Comparison of ENCODE assay signal across 1 cellular context in the genomic region with DNA sequence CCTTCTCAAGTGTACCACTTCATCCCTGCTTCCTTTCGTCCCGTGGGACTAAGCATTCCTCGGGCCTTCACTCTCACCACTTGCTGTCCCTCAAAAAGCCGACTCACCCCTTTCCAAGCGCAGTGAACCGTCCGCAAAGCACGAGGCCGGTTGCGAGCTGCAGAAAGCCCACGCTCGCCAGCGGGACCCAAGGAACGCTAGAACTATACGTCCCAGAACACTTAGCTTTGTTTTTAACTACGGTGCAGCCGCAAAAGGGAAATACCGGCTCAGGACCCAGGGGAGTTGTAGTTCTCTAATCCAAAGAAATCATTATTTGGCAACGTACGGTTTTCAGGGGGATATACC.
TF ChIP-seq lines count a peak whose summit lies in the region.

No MANE protein-coding gene starts in this region.

TF ChIP-seq in H1, 55 proteins besides CTCF, POLR2A, EP300 and RAD21:
- no peak for TF ChIP-seq EZH2 (IDR thresholded peaks at IDR 0.05; ENCODE audit: low read depth, low read length, severe bottlenecking)
- TF ChIP-seq, protein P1, sequence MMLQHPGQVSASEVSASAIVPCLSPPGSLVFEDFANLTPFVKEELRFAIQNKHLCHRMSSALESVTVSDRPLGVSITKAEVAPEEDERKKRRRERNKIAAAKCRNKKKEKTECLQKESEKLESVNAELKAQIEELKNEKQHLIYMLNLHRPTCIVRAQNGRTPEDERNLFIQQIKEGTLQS (IDR thresholded peaks at IDR 0.05; ENCODE audit: insufficient read depth, low read depth, low read length) = no peak
- no peak for TF ChIP-seq GTF2F1 (IDR thresholded peaks at IDR 0.05; ENCODE audit: borderline replicate concordance, low read depth, low read length)
- TF ChIP-seq, protein P2, sequence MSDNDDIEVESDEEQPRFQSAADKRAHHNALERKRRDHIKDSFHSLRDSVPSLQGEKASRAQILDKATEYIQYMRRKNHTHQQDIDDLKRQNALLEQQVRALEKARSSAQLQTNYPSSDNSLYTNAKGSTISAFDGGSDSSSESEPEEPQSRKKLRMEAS (IDR thresholded peaks at IDR 0.05) = peak; percentile 57
